8 cellular contexts compared by ENCODE assay signal in genomic region chr2:101205521-101205998, GRCh38. TPM values are rescaled to one million over a fixed set of nuclear protein-coding genes. Genes with fewer than 3 reads are reported as not detected.
A peak's percentile ranks its signal among the peaks of the same experiment; 100 is the strongest.
DNase-seq lines count a peak whose midpoint lies in the region; ATAC-seq and FAIRE-seq lines count a peak whose summit lies in the region.

No MANE protein-coding gene starts in this region.

- FAIRE-seq in frontal cortex (lab: Jason Lieb, UNC) = no peak

- DNase-seq in GDM1 (lab: John Stamatoyannopoulos, UW) = peak; percentile 47
- DNase-seq in LHCN-M2 (ENCODE audit: low read depth) = peak; percentile 89
- DNase-seq in RPMI7951 (ENCODE audit: low read depth) = peak; percentile 91
- peak; percentile 7 for DNase-seq in activated gamma-delta T cell treated with anti-CD3 and anti-CD28 coated beads, Interleukin-2, amount 50 U/mL, for 16 hours (ENCODE audit: low read depth)
- peak; percentile 20 to 52 for DNase-seq in frontal cortex (ENCODE audit: low spot score in 2 of 2)
- DNase-seq in occipital lobe (lab: John Stamatoyannopoulos, UW) = peak; percentile 30
- DNase-seq in mesenteric fat pad (ENCODE audit: low spot score) = no peak

- ATAC-seq in HG03439 (IDR thresholded peaks at IDR 0.05; ENCODE audit: unreplicated experiment) = no peak

RNA-seq across cellular contexts. Expression of gene CNOT11, which starts 47.1 kb away (rescaled TPM):
- total RNA-seq in LHCN-M2 (2014; rRNA removed) (46.9 and 53.1 TPM in 2 replicates), frontal cortex (14.3 TPM), occipital lobe (10.9 TPM), mesenteric fat pad (28.7 TPM)
- polyA plus RNA-seq in LHCN-M2 (2012) = 18.5 TPM
- total RNA-seq in RPMI7951 (2014; rRNA removed; shearing (Covaris generic)) = 45.4 and 50.7 TPM in 2 replicates

RNA-seq across cellular contexts. Expression of gene TBC1D8, which starts 54.4 kb away (rescaled TPM):
- total RNA-seq in LHCN-M2 (2014; rRNA removed) (7.1 and 11.5 TPM in 2 replicates), frontal cortex (6.1 TPM), occipital lobe (11.7 TPM), mesenteric fat pad (21.3 TPM)
- polyA plus RNA-seq in LHCN-M2 (2012) = 1.8 TPM
- total RNA-seq in RPMI7951 (2014; rRNA removed; shearing (Covaris generic)) = 8.0 and 14.5 TPM in 2 replicates
